20 cellular contexts compared by ENCODE assay signal in genomic region chr4:67500373-67500772, GRCh38. TPM values are rescaled to one million over a fixed set of nuclear protein-coding genes. Genes with fewer than 3 reads are reported as not detected.
A peak's percentile ranks its signal among the peaks of the same experiment; 100 is the strongest.
DNase-seq lines count a peak whose midpoint lies in the region; ATAC-seq and TF ChIP-seq lines count a peak whose summit lies in the region.
"Had no signal": no experiment of that assay in that cellular context is flagged by ENCODE, and none has a peak within 500 bp of the region (broad histone marks: within the 10 kb centered on the region; RNA-seq: fewer than 3 reads in every experiment).

No MANE protein-coding gene starts in this region.

- no peaks in the 10 kb centered on the region for H3K9me3 ChIP-seq in sigmoid colon
- H3K9me3 ChIP-seq: BE2C, Caco-2, HAP-1 had no signal

- peak overlapping the region in 47 of 59 donors; percentile 1 to 83 (median 54) for H3K27ac ChIP-seq in dorsolateral prefrontal cortex
- H3K27ac ChIP-seq in sigmoid colon, result no peak overlapping the region
- H3K27ac ChIP-seq: GM23248 had no signal

- peak; percentile 6 for ATAC-seq in HG02852 (IDR thresholded peaks at IDR 0.05; ENCODE audit: unreplicated experiment)
- no peak for ATAC-seq in activated T-cell treated with anti-CD3 and anti-CD28 coated beads, Interleukin-2, amount 50 U/mL, for 72 hours (replicated peaks in 1 of 2)

- intact Hi-C loops in dorsolateral prefrontal cortex (cut with DNase I), result no loop called here
- intact Hi-C loops in sigmoid colon (cut with DNase I), result no loop called here
- intact Hi-C loops in activated CD4-positive, alpha-beta memory T cell treated with anti-CD3 and anti-CD28 coated beads for 36 hours (cut with micrococcal nuclease), result no loop called here

- peaks cover 0 to 23% (median 4%) of the 10 kb centered on the region in 4 donors for H3K36me3 ChIP-seq in sigmoid colon

- H3K36me3 Mint-ChIP-seq in activated T-cell treated with anti-CD3 and anti-CD28 coated beads, Interleukin-2, amount 50 U/mL, for 72 hours (ENCODE audit: insufficient read depth in 2 of 2), result peaks cover 15 to 42% of the 10 kb centered on the region in 2 donors
- peaks cover 50% of the 10 kb centered on the region for H3K36me3 Mint-ChIP-seq in activated CD4-positive, alpha-beta memory T cell treated with anti-CD3 and anti-CD28 coated beads for 36 hours

- no peaks in the 10 kb centered on the region for H3K9me3 Mint-ChIP-seq in activated T-cell treated with anti-CD3 and anti-CD28 coated beads, Interleukin-2, amount 50 U/mL, for 72 hours
- H3K9me3 Mint-ChIP-seq in activated CD4-positive, alpha-beta memory T cell treated with anti-CD3 and anti-CD28 coated beads for 36 hours, result no peaks in the 10 kb centered on the region
- H3K9me3 Mint-ChIP-seq: CD4-positive, alpha-beta T cell had no signal

- no peak for TF ChIP-seq CTCF in dorsolateral prefrontal cortex (IDR thresholded peaks at IDR 0.05 in 54 of 56, conservative IDR thresholded peaks at IDR 0.05 in 2 of 56; ENCODE audit: low read depth in 1 of 56, partially characterized antibody in 56 of 56)
- no peak for TF ChIP-seq CTCF in sigmoid colon (IDR thresholded peaks at IDR 0.05)

- no peaks in the 10 kb centered on the region for H3K27me3 Mint-ChIP-seq in activated T-cell treated with anti-CD3 and anti-CD28 coated beads, Interleukin-2, amount 50 U/mL, for 72 hours (ENCODE audit: low read depth)
- H3K27me3 Mint-ChIP-seq in activated CD4-positive, alpha-beta memory T cell treated with anti-CD3 and anti-CD28 coated beads for 36 hours, result no peaks in the 10 kb centered on the region
- H3K27me3 Mint-ChIP-seq: CD4-positive, alpha-beta T cell had no signal

- H3K27ac Mint-ChIP-seq in activated T-cell treated with anti-CD3 and anti-CD28 coated beads, Interleukin-2, amount 50 U/mL, for 72 hours, result no peak overlapping the region
- no peak overlapping the region for H3K27ac Mint-ChIP-seq in activated CD4-positive, alpha-beta memory T cell treated with anti-CD3 and anti-CD28 coated beads for 36 hours
- H3K27ac Mint-ChIP-seq: CD4-positive, alpha-beta T cell had no signal

- peaks cover 9% of the 10 kb centered on the region for H3K4me1 Mint-ChIP-seq in activated T-cell treated with anti-CD3 and anti-CD28 coated beads, Interleukin-2, amount 50 U/mL, for 72 hours (ENCODE audit: low read depth)
- peaks cover 15% of the 10 kb centered on the region for H3K4me1 Mint-ChIP-seq in activated CD4-positive, alpha-beta memory T cell treated with anti-CD3 and anti-CD28 coated beads for 36 hours (ENCODE audit: low read depth)

- TF ChIP-seq EP300 in sigmoid colon (IDR thresholded peaks at IDR 0.05), result no peak

- CTCF ChIA-PET in activated CD4-positive, alpha-beta memory T cell treated with anti-CD3 and anti-CD28 coated beads for 36 hours (lab: Charles Lee), result no interaction called here

- H3K27me3 ChIP-seq in dorsolateral prefrontal cortex (no peaks in the 10 kb centered on the region), sigmoid colon (no peaks in the 10 kb centered on the region)
- H3K27me3 ChIP-seq: BE2C had no signal

- H3K4me3 ChIP-seq in dorsolateral prefrontal cortex, result peak overlapping the region in 3 of 59 donors; percentile 2 to 16 (median 5)
- H3K4me3 ChIP-seq in sigmoid colon, result no peak overlapping the region
- H3K4me3 ChIP-seq: GM23248, HAP-1 had no signal

- DNase-seq in dorsolateral prefrontal cortex (no peak), medulla oblongata (ENCODE audit: extremely low spot score) (peak; percentile 43), superior temporal gyrus (ENCODE audit: extremely low spot score) (peak; percentile 71), sigmoid colon (no peak)
- no peak for DNase-seq in activated T-cell treated with anti-CD3 and anti-CD28 coated beads, Interleukin-2, amount 50 U/mL, for 72 hours
- DNase-seq in activated CD4-positive, alpha-beta memory T cell treated with anti-CD3 and anti-CD28 coated beads for 36 hours, result no peak
- DNase-seq: BE2C; C1 segment of cervical spinal cord; Caco-2; CD4-positive, alpha-beta T cell; DMS153; DMS79; GDM1; GM23248 had no signal

- H3K4me1 ChIP-seq in sigmoid colon, result no peaks in the 10 kb centered on the region
- H3K4me1 ChIP-seq: BE2C, Caco-2, HAP-1 had no signal

- no peak overlapping the region for H3K4me3 Mint-ChIP-seq in activated T-cell treated with anti-CD3 and anti-CD28 coated beads, Interleukin-2, amount 50 U/mL, for 72 hours
- no peak overlapping the region for H3K4me3 Mint-ChIP-seq in activated CD4-positive, alpha-beta memory T cell treated with anti-CD3 and anti-CD28 coated beads for 36 hours
- H3K4me3 Mint-ChIP-seq: CD4-positive, alpha-beta T cell had no signal

- TF ChIP-seq POLR2A in sigmoid colon (IDR thresholded peaks at IDR 0.05), result no peak

- 95 to 96% methylated on average over 2 of the region's 2 CpGs for WGBS in sigmoid colon, 2 donors

- POLR2A ChIA-PET in activated CD4-positive, alpha-beta memory T cell treated with anti-CD3 and anti-CD28 coated beads for 36 hours (lab: Charles Lee), result no interaction called here

RNA-seq across cellular contexts. Expression of gene CENPC, which starts 44.9 kb away (rescaled TPM):
- total RNA-seq in dorsolateral prefrontal cortex, result 10 to 100 TPM; 30.9 to 68.9 (median 46.0) TPM
- 10 to 100 TPM; 42.8 to 44.7 TPM for total RNA-seq in activated T-cell treated with anti-CD3 and anti-CD28 coated beads, Interleukin-2, amount 50 U/mL, for 72 hours
- 10 to 100 TPM; 20.6 to 30.0 (median 25.9) TPM for total RNA-seq in sigmoid colon
- polyA plus RNA-seq in sigmoid colon, result 1 to 10 TPM; 4.9 to 7.8 (median 6.6) TPM
- 10 to 100 TPM; 32.6 to 33.5 TPM for total RNA-seq in activated CD4-positive, alpha-beta memory T cell treated with anti-CD3 and anti-CD28 coated beads for 36 hours

RNA-seq across cellular contexts. Expression of gene STAP1, which starts 58.2 kb away (rescaled TPM):
- not detected for total RNA-seq in dorsolateral prefrontal cortex
- 10 to 100 TPM in 1 of 2 donors, 1 to 10 TPM in 1; 9.6 to 22.0 TPM for total RNA-seq in activated T-cell treated with anti-CD3 and anti-CD28 coated beads, Interleukin-2, amount 50 U/mL, for 72 hours
- not detected for total RNA-seq in sigmoid colon
- 1 to 10 TPM in 2 of 3 donors, not detected in 1; 2.4 to 9.4 TPM for polyA plus RNA-seq in sigmoid colon
- 1 to 10 TPM; 5.5 to 5.9 TPM for total RNA-seq in activated CD4-positive, alpha-beta memory T cell treated with anti-CD3 and anti-CD28 coated beads for 36 hours
- total RNA-seq: A172, Caco-2, Daoy, GM23248, H4, HT-29 had no signal
- polyA plus RNA-seq: GM23248 had no signal

Comparison
In these comparisons a context has a peak if more than half of its experiments do, and no peak if none do; other contexts are left out.
1. DNase-seq: peak in medulla oblongata (single experiment) and superior temporal gyrus (single experiment); none in dorsolateral prefrontal cortex (0 of 10), activated T-cell treated with anti-CD3 and anti-CD28 coated beads, Interleukin-2, amount 50 U/mL, for 72 hours (0 of 2), sigmoid colon (single experiment) and activated CD4-positive, alpha-beta memory T cell treated with anti-CD3 and anti-CD28 coated beads for 36 hours (single experiment).
2. H3K27ac ChIP-seq: peak in dorsolateral prefrontal cortex (47 of 59); none in sigmoid colon (0 of 4).
3. RNA of gene STAP1, which starts 58.2 kb away (total RNA-seq): 9.6 to 22.0 TPM in activated T-cell treated with anti-CD3 and anti-CD28 coated beads, Interleukin-2, amount 50 U/mL, for 72 hours and 5.5 to 5.9 TPM in activated CD4-positive, alpha-beta memory T cell treated with anti-CD3 and anti-CD28 coated beads for 36 hours; not detected in dorsolateral prefrontal cortex and not detected in sigmoid colon; every median in the first group is over 4 times any median in the second.